In genomic region chr16:88634994-88635670, GRCh38 we compare ENCODE assay signal across 10 cellular contexts. TPM values are rescaled to one million over a fixed set of nuclear protein-coding genes. Genes with fewer than 3 reads are reported as not detected.
A peak's percentile ranks its signal among the peaks of the same experiment; 100 is the strongest.
DNase-seq lines count a peak whose midpoint lies in the region; ATAC-seq and TF ChIP-seq lines count a peak whose summit lies in the region.
"Had no signal": no experiment of that assay in that cellular context is flagged by ENCODE, and none has a peak within 500 bp of the region (broad histone marks: within the 10 kb centered on the region; RNA-seq: fewer than 3 reads in every experiment).

No MANE protein-coding gene starts in this region.

- no peak for ATAC-seq in GM18907 (IDR thresholded peaks at IDR 0.05; ENCODE audit: unreplicated experiment)

- intact Hi-C loops in esophagus squamous epithelium (cut with DNase I): loop anchor here (2.0 kb wide), 1 partner anchor 30 kb away; no protein-coding TSS in a partner anchor

- peak overlapping the region; percentile 25 for H3K27ac ChIP-seq in OCI-LY1 (ENCODE audit: low read depth, low read length, poor library complexity, severe bottlenecking)
- H3K27ac ChIP-seq in esophagus squamous epithelium: peak overlapping the region in 2 of 4 donors; percentile 14 to 49
- H3K27ac ChIP-seq in skin epidermis: peak overlapping the region in 13 of 21 experiments; percentile 13 to 86 (median 73)
- H3K27ac ChIP-seq: 22Rv1 had no signal

- H3K9ac ChIP-seq in OCI-LY1 (ENCODE audit: low read length): no peak overlapping the region; the same call in 1 of the 2 replicates

- TF ChIP-seq CTCF in OCI-LY1 (IDR thresholded peaks at IDR 0.05; ENCODE audit: low read length) (no peak), esophagus squamous epithelium (IDR thresholded peaks at IDR 0.05) (no peak)

- 24 to 26% methylated on average over 14 to 24 of the region's 28 CpGs for WGBS in esophagus squamous epithelium, 2 donors

- H4K20me1 ChIP-seq in OCI-LY1 (ENCODE audit: insufficient read depth, low read length): no peaks in the 10 kb centered on the region

- no peaks in the 10 kb centered on the region for H3F3A ChIP-seq in OCI-LY1 (ENCODE audit: insufficient read depth, low read length)

- H3K27me3 ChIP-seq in OCI-LY1 (ENCODE audit: insufficient read depth, low read length) (peaks cover 7% of the 10 kb centered on the region; the same call in 1 of the 2 replicates), esophagus squamous epithelium (peaks cover 12 to 69% (median 18%) of the 10 kb centered on the region in 4 donors)

- DNase-seq in DMS53 (lab: John Stamatoyannopoulos, UW): peak; percentile 65
- no peak for DNase-seq in DMS53 treated with DMSO at 0.1 percent for 48 hours (lab: John Stamatoyannopoulos, UW; ENCODE audit: unreplicated experiment)
- DNase-seq in esophagus squamous epithelium (lab: John Stamatoyannopoulos, UW): no peak
- no peak for DNase-seq in amniotic stem cell (lab: John Stamatoyannopoulos, UW)
- no peak for DNase-seq in T1000 (lab: John Stamatoyannopoulos, UW)

- no peak for TF ChIP-seq POLR2A in esophagus squamous epithelium (IDR thresholded peaks at IDR 0.05)

- H2AFZ ChIP-seq in OCI-LY1 (ENCODE audit: low read length): no peak overlapping the region

- peak overlapping the region; percentile 61 for H3K4me2 ChIP-seq in OCI-LY1 (ENCODE audit: low read length)

- peaks cover 24% of the 10 kb centered on the region for H3K36me3 ChIP-seq in OCI-LY1 (ENCODE audit: insufficient read depth, low read length)
- peaks cover 5 to 26% (median 9%) of the 10 kb centered on the region in 3 donors for H3K36me3 ChIP-seq in esophagus squamous epithelium

- no peaks in the 10 kb centered on the region for H3K79me2 ChIP-seq in OCI-LY1 (ENCODE audit: insufficient read depth, low read length)

- H3K9me3 ChIP-seq in OCI-LY1 (ENCODE audit: low read length) (no peaks in the 10 kb centered on the region), esophagus squamous epithelium (no peaks in the 10 kb centered on the region)

- H3K4me1 ChIP-seq in OCI-LY1 (ENCODE audit: insufficient read depth, low read length, severe bottlenecking): peaks cover 47% of the 10 kb centered on the region
- peaks cover 15 to 41% (median 27%) of the 10 kb centered on the region in 3 donors for H3K4me1 ChIP-seq in esophagus squamous epithelium

- no peaks in the 10 kb centered on the region for H3K9me2 ChIP-seq in OCI-LY1 (ENCODE audit: low read depth, low read length)

- H3K4me3 ChIP-seq in OCI-LY1 (ENCODE audit: low read depth, low read length, poor library complexity, severe bottlenecking) (peak overlapping the region; percentile 53), esophagus squamous epithelium (peak overlapping the region; percentile 25 to 59 (median 41)), skin epidermis (peak overlapping the region; percentile 25 to 47 (median 36))

RNA-seq across cellular contexts. Expression of gene IL17C, which starts 3.2 kb away (rescaled TPM):
- total RNA-seq in esophagus squamous epithelium: 1 to 10 TPM in 1 of 4 donors, not detected in 3; 2.4 TPM
- total RNA-seq: liver had no signal

RNA-seq across cellular contexts. Expression of gene CYBA, which starts 15.7 kb away (rescaled TPM):
- total RNA-seq in esophagus squamous epithelium: 100 to 1,000 TPM in 2 of 4 donors, 10 to 100 TPM in 2; 67.1 to 205 (median 98.7) TPM

RNA-seq across cellular contexts. Expression of gene MVD, which starts 27.8 kb away (rescaled TPM):
- total RNA-seq in esophagus squamous epithelium: 100 to 1,000 TPM in 1 of 4 donors, 10 to 100 TPM in 3; 52.7 to 134 (median 71.4) TPM

RNA-seq across cellular contexts. Expression of gene SNAI3, which starts 51.2 kb away (rescaled TPM):
- under 1 TPM in 2 of 4 donors, not detected in 2; 0.23 to 0.95 TPM for total RNA-seq in esophagus squamous epithelium
